9 cellular contexts compared by ENCODE assay signal in genomic region chr7:83161851-83162401, GRCh38.
DNase-seq lines count a peak whose midpoint lies in the region; TF ChIP-seq lines count a peak whose summit lies in the region.
"Had no signal": no experiment of that assay in that cellular context is flagged by ENCODE, and none has a peak within 500 bp of the region (broad histone marks: within the 10 kb centered on the region; RNA-seq: fewer than 3 reads in every experiment).

No MANE protein-coding gene starts in this region.

- H3K36me3 Mint-ChIP-seq in nephron (ENCODE audit: low read depth) = no peaks in the 10 kb centered on the region
- H3K36me3 Mint-ChIP-seq: CD4-positive, CD25-positive, alpha-beta regulatory T cell had no signal

- H3K4me1 Mint-ChIP-seq in nephron = peaks cover 12% of the 10 kb centered on the region

- H3K4me3 ChIP-seq in coronary artery = peak overlapping the region; percentile 81

- DNase-seq in NCI-H1694 treated with DMSO at 0.1 percent for 48 hours (lab: John Stamatoyannopoulos, UW) (peak; percentile 54), NCI-H1694 (lab: John Stamatoyannopoulos, UW) (no peak), NCI-H2107 (lab: John Stamatoyannopoulos, UW) (peak; percentile 9), coronary artery (ENCODE audit: low spot score) (no peak), NK-92 (lab: John Stamatoyannopoulos, UW; ENCODE audit: unreplicated experiment) (no peak), GDM1 (lab: John Stamatoyannopoulos, UW) (no peak)
- no peak for DNase-seq in activated naive CD4-positive, alpha-beta T cell treated with Interleukin-2 at 50 U/mL for 16 hours

- H3K27ac Mint-ChIP-seq in nephron = peak overlapping the region in 2 of 3 experiments; percentile 10 to 87
- H3K27ac Mint-ChIP-seq: CD4-positive, CD25-positive, alpha-beta regulatory T cell had no signal

- peak overlapping the region in 1 of 2 donors; percentile 42 for H3K27ac ChIP-seq in coronary artery

- H3K4me3 Mint-ChIP-seq in nephron = peak overlapping the region; percentile 84 to 88 (median 87)

- no peaks in the 10 kb centered on the region for H3K9me3 Mint-ChIP-seq in nephron

- H3K27me3 Mint-ChIP-seq in nephron (ENCODE audit: low read depth) = peaks cover 10% of the 10 kb centered on the region

- TF ChIP-seq CTCF in coronary artery (IDR thresholded peaks at IDR 0.05) = no peak
- no peak for TF ChIP-seq CTCF in nephron (IDR thresholded peaks at IDR 0.05; ENCODE audit: unreplicated experiment in 3 of 3)

Comparison
In these comparisons a context has a peak if more than half of its experiments do, and no peak if none do; other contexts are left out.
1. DNase-seq: peak in NCI-H1694 treated with DMSO at 0.1 percent for 48 hours (single experiment) and NCI-H2107 (single experiment); none in NCI-H1694 (single experiment), coronary artery (single experiment), NK-92 (single experiment), GDM1 (single experiment) and activated naive CD4-positive, alpha-beta T cell treated with Interleukin-2 at 50 U/mL for 16 hours (single experiment).